Comparison of ENCODE assay signal across 8 cellular contexts in the genomic region with DNA sequence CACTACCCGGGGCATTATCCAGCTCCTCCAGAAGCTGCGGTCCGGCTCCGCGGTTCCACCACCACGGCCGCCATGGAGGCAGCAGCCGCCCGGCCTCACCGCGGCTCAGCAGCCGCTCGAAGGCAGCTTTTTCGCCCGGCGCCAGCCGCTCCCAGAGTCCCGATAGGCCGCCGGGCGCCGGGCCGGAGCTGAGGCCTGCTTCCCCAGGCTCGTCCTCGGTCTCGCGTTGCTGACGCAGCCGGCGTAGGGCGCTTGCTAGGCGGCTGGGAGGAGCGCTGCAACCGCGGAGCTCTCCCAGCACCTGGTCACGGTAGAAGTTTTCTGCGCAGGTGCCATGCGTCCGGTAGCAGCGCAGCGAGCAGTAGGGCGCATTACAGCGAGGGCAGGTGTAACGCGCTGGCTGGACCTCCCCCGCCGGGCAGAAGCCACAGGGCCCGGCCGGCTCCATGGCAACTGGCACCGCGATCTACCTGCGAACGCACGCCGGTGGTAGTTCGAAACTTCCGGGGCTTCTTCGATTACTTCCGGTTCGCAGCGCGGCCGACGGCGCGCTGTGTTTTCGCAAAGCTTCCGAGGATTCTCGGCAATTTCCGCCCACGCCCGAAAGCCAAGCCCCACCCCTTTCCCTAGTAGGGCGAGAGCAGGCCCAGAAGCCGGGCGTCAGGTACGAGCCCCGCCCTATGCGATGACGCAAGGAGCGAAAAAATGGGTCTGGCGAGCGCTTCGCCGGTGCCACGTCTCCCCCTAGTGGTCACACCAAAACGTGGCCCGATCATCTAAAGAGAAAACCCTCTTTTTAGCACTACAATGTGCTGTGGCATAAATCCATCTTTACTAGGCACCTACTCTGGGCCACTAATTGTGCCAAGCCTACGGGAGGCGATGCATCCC. TPM values are rescaled to one million over a fixed set of nuclear protein-coding genes. Genes with fewer than 3 reads are reported as not detected.
A peak's percentile ranks its signal among the peaks of the same experiment; 100 is the strongest.
DNase-seq lines count a peak whose midpoint lies in the region; ATAC-seq and TF ChIP-seq lines count a peak whose summit lies in the region.

Gene ZNHIT2 (minus strand): TSS at position 496 of the 891 bp plus-strand sequence. CDS start 48 bp downstream, at position 448.

- peak in 1 of 3 donors; percentile 33 for TF ChIP-seq POLR2A in spleen (IDR thresholded peaks at IDR 0.05)

- H3K9me3 Mint-ChIP-seq in activated B cell treated with CpG ODN at 0.5 μM for 24 hours (no peaks in the 10 kb centered on the region), immature natural killer cell (no peaks in the 10 kb centered on the region)

- WGBS in spleen, 5 donors, result 0 to 1% (median 1%) methylated on average over 54 to 89 of the region's 89 CpGs

- DNase-seq in AG09309 (ENCODE audit: low read depth) (peak; percentile 93), NCI-H226 (peak; percentile 95), activated B cell treated with CpG ODN at 0.5 μM for 24 hours (peak; percentile 98), caudate nucleus (lab: John Stamatoyannopoulos, UW) (peak; percentile 32 to 100 (median 98)), immature natural killer cell (peak; percentile 100), spleen (peak; percentile 100)

- peak within 1 kb of the TSS; percentile 87 for H3K4me3 Mint-ChIP-seq in activated B cell treated with CpG ODN at 0.5 μM for 24 hours
- peak within 1 kb of the TSS; percentile 86 to 90 (median 88) for H3K4me3 Mint-ChIP-seq in immature natural killer cell

- H3K36me3 Mint-ChIP-seq in activated B cell treated with CpG ODN at 0.5 μM for 24 hours (ENCODE audit: low read depth) (peaks cover 61% of the 10 kb centered on the region), immature natural killer cell (peaks cover 3 to 17% (median 9%) of the 10 kb centered on the region in 3 donors)

- TF ChIP-seq CTCF in AG09309 (IDR thresholded peaks at IDR 0.05; ENCODE audit: control insufficient read depth, insufficient read depth, low read depth, low read length, missing control alignments), result peak; percentile 93
- peak; percentile 34 for TF ChIP-seq CTCF in activated B cell treated with CpG ODN at 0.5 μM for 24 hours (IDR thresholded peaks at IDR 0.05)
- peak; percentile 79 to 99 (median 95) for TF ChIP-seq CTCF in spleen (IDR thresholded peaks at IDR 0.05 in 8 of 11, conservative IDR thresholded peaks at IDR 0.05 in 3 of 11)

- CTCF ChIA-PET in activated B cell treated with CpG ODN at 0.5 μM for 24 hours (lab: Charles Lee), result interaction anchor here (0.6 to 3.8 kb wide), 12 partner anchors 12 to 326 kb away, joined by 3 to 28 read pairs (median 3); partner anchors contain the start of genes ARL2, CAPN1 and MAJIN

- H3K27ac Mint-ChIP-seq in activated B cell treated with CpG ODN at 0.5 μM for 24 hours, result peak within 1 kb of the TSS; percentile 89
- peak within 1 kb of the TSS; percentile 87 to 99 (median 95) for H3K27ac Mint-ChIP-seq in immature natural killer cell

- H3K4me3 ChIP-seq in AG09309 (ENCODE audit: control insufficient read depth, low read depth, low read length) (peak within 1 kb of the TSS; percentile 63), spleen (peak within 1 kb of the TSS; percentile 77 to 99 (median 93))

- no peaks in the 10 kb centered on the region for H3K27me3 ChIP-seq in spleen (replicated peaks in 1 of 7)

- H3K4me1 ChIP-seq in spleen, result peaks cover 32 to 89% (median 66%) of the 10 kb centered on the region in 6 donors

- H3K27me3 Mint-ChIP-seq in activated B cell treated with CpG ODN at 0.5 μM for 24 hours, result no peaks in the 10 kb centered on the region
- H3K27me3 Mint-ChIP-seq in immature natural killer cell (ENCODE audit: low read depth in 3 of 3), result peaks cover 16 to 24% (median 17%) of the 10 kb centered on the region in 3 donors

- H3K4me1 Mint-ChIP-seq in activated B cell treated with CpG ODN at 0.5 μM for 24 hours, result peaks cover 76% of the 10 kb centered on the region
- H3K4me1 Mint-ChIP-seq in immature natural killer cell, result peaks cover 52 to 59% of the 10 kb centered on the region in 2 donors

- H3K9me3 ChIP-seq in spleen, result no peaks in the 10 kb centered on the region

- ATAC-seq in GM18909 (IDR thresholded peaks at IDR 0.05; ENCODE audit: poor library complexity, unreplicated experiment) (peak; percentile 72), HG03196 (IDR thresholded peaks at IDR 0.05; ENCODE audit: unreplicated experiment) (peak; percentile 46), activated B cell treated with CpG ODN at 0.5 μM for 24 hours (ENCODE audit: low read depth) (peak; percentile 70)

- POLR2A ChIA-PET in activated B cell treated with CpG ODN at 0.5 μM for 24 hours (lab: Charles Lee), result interaction anchor here (0.6 to 15.3 kb wide), 26 partner anchors 14 to 771 kb away, joined by 3 to 546 read pairs (median 4); partner anchors contain the start of genes ARL2, CAPN1, CDC42BPG and CDC42EP2

- H3K27ac ChIP-seq in caudate nucleus (ENCODE audit: low read depth, low read length), result peak within 1 kb of the TSS; percentile 88
- peak within 1 kb of the TSS; percentile 79 to 98 (median 88) for H3K27ac ChIP-seq in spleen

- H3K36me3 ChIP-seq in spleen, result peaks cover 0 to 56% (median 38%) of the 10 kb centered on the region in 6 donors

- intact Hi-C loops in activated B cell treated with CpG ODN at 0.5 μM for 24 hours (cut with micrococcal nuclease), result loop anchor here (1.0 to 2.0 kb wide), 13 partner anchors 7 to 740 kb away; partner anchors contain the start of genes ARL2, CAPN1, CDCA5 and EHD1
- intact Hi-C loops in spleen (cut with DNase I; ENCODE audit: low total_unique reads), result loop anchor here (5.0 kb wide), 1 partner anchor 65 kb away; the partner anchor contains the start of gene CAPN1

RNA-seq across cellular contexts. Expression of gene ZNHIT2, which starts in this region (rescaled TPM):
- total RNA-seq in activated B cell treated with CpG ODN at 0.5 μM for 24 hours, result 11.3 and 13.4 TPM in 2 replicates
- polyA plus RNA-seq in immature natural killer cell, result 10 to 100 TPM; 15.5 to 25.8 (median 23.9) TPM
- 10 to 100 TPM in 4 of 7 donors, 1 to 10 TPM in 3; 7.9 to 16.4 (median 10.2) TPM for total RNA-seq in spleen
- polyA plus RNA-seq in spleen, result 10 to 100 TPM; 19.1 to 21.1 (median 19.2) TPM

Comparison
In these comparisons a context has a peak if more than half of its experiments do, and no peak if none do; other contexts are left out.
1. Peak in every context shown above with its lines: DNase-seq, ATAC-seq, H3K4me3 ChIP-seq and H3K27ac ChIP-seq.
2. CTCF ChIP-seq: peak in every context shown above with its lines; median percentile 95 in spleen; 93 in AG09309; 34 in activated B cell treated with CpG ODN at 0.5 μM for 24 hours.